Comparison of ENCODE assay signal across 38 cellular contexts in genomic region chr10:120108941-120109340, GRCh38.
"Had no signal": no experiment of that assay in that cellular context is flagged by ENCODE, and none has a peak within 500 bp of the region (broad histone marks: within the 10 kb centered on the region; RNA-seq: fewer than 3 reads in every experiment).

No MANE protein-coding gene starts in this region.

- H3K27me3 ChIP-seq: ascending aorta, cardiac muscle cell had no signal

- ATAC-seq: activated CD4-positive, alpha-beta T cell treated with anti-CD3 and anti-CD28 coated beads for 36 hours; activated CD4-positive, CD25-positive, alpha-beta regulatory T cell treated with anti-CD3 and anti-CD28 coated beads, Interleukin-2, amount 50 U/mL, for 24 hours; activated CD8-positive, alpha-beta memory T cell treated with anti-CD3 and anti-CD28 coated beads, Interleukin-2, amount 10 ng/mL, durations not matched to agents 7 days and 5 days; activated CD8-positive, alpha-beta T cell treated with anti-CD3 and anti-CD28 coated beads, Interleukin-2, amount 10 ng/mL, durations not matched to agents 7 days and 5 days; activated naive CD8-positive, alpha-beta T cell treated with anti-CD3 and anti-CD28 coated beads, Interleukin-2, amount 50 U/mL, for 24 hours; WTC11 had no signal

- DNase-seq: activated CD4-positive, alpha-beta memory T cell treated with anti-CD3 and anti-CD28 coated beads, Interleukin-2, amount 10 ng/mL, durations not matched to agents 7 days and 5 days; activated CD4-positive, alpha-beta T cell treated with anti-CD3 and anti-CD28 coated beads for 1 hour; activated CD4-positive, alpha-beta T cell treated with anti-CD3 and anti-CD28 coated beads for 36 hours; activated CD4-positive, alpha-beta T cell treated with anti-CD3 and anti-CD28 coated beads for 48 hours; activated CD4-positive, alpha-beta T cell treated with anti-CD3 and anti-CD28 coated beads, Interleukin-2, amount 10 ng/mL, durations not matched to agents 7 days and 5 days; activated CD4-positive, alpha-beta T cell treated with anti-CD3 and anti-CD28 coated beads, Interleukin-2, amount 50 U/mL, for 48 hours; activated CD4-positive, CD25-positive, alpha-beta regulatory T cell; activated CD8-positive, alpha-beta memory T cell treated with anti-CD3 and anti-CD28 coated beads for 24 hours; activated CD8-positive, alpha-beta memory T cell treated with anti-CD3 and anti-CD28 coated beads, Interleukin-2, amount 10 ng/mL, durations not matched to agents 7 days and 5 days; activated CD8-positive, alpha-beta memory T cell treated with anti-CD3 and anti-CD28 coated beads, Interleukin-2, amount 50 U/mL, for 48 hours; activated CD8-positive, alpha-beta T cell treated with anti-CD3 and anti-CD28 coated beads, Interleukin-2, amount 10 ng/mL, durations not matched to agents 7 days and 5 days; activated effector memory CD4-positive, alpha-beta T cell treated with Interleukin-2 at 50 U/mL for 16 hours; activated gamma-delta T cell; activated naive CD4-positive, alpha-beta T cell treated with anti-CD3 and anti-CD28 coated beads, Interleukin-2, amount 10 ng/mL, durations not matched to agents 7 days and 5 days; activated naive CD4-positive, alpha-beta T cell treated with Interleukin-2 at 50 U/mL for 16 hours; activated naive CD8-positive, alpha-beta T cell treated with anti-CD3 and anti-CD28 coated beads, Interleukin-2, amount 10 ng/mL, durations not matched to agents 7 days and 5 days; activated naive CD8-positive, alpha-beta T cell treated with anti-CD3 and anti-CD28 coated beads, Interleukin-2, amount 50 U/mL, for 24 hours; activated T-cell treated with anti-CD3 and anti-CD28 coated beads, Interleukin-2, amount 50 U/mL, for 24 hours; activated T-cell treated with anti-CD3 and anti-CD28 coated beads, Interleukin-2, amount 50 U/mL, for 48 hours; amygdala; anterior cingulate cortex; caudate nucleus; cerebellar nuclear complex; T-helper 1 cell; T-helper 2 cell; T-helper 9 cell had no signal

- H3K4me1 ChIP-seq: ascending aorta had no signal

- H3K4me3 Mint-ChIP-seq: activated CD4-positive, alpha-beta memory T cell treated with anti-CD3 and anti-CD28 coated beads, Interleukin-2, amount 10 ng/mL, durations not matched to agents 7 days and 5 days; activated CD4-positive, alpha-beta T cell treated with anti-CD3 and anti-CD28 coated beads for 36 hours; activated CD4-positive, alpha-beta T cell treated with anti-CD3 and anti-CD28 coated beads, Interleukin-2, amount 10 ng/mL, durations not matched to agents 7 days and 5 days; activated CD8-positive, alpha-beta memory T cell treated with anti-CD3 and anti-CD28 coated beads, Interleukin-2, amount 10 ng/mL, durations not matched to agents 7 days and 5 days; activated CD8-positive, alpha-beta T cell treated with anti-CD3 and anti-CD28 coated beads, Interleukin-2, amount 10 ng/mL, durations not matched to agents 7 days and 5 days; activated naive CD4-positive, alpha-beta T cell treated with anti-CD3 and anti-CD28 coated beads, Interleukin-2, amount 10 ng/mL, durations not matched to agents 7 days and 5 days; activated naive CD4-positive, alpha-beta T cell treated with anti-CD3 and anti-CD28 coated beads, Interleukin-2, amount 50 U/mL, for 24 hours; activated naive CD8-positive, alpha-beta T cell; activated naive CD8-positive, alpha-beta T cell treated with anti-CD3 and anti-CD28 coated beads, Interleukin-2, amount 10 ng/mL, durations not matched to agents 7 days and 5 days; activated naive CD8-positive, alpha-beta T cell treated with anti-CD3 and anti-CD28 coated beads, Interleukin-2, amount 50 U/mL, for 24 hours; activated T-cell treated with anti-CD3 and anti-CD28 coated beads, Interleukin-2, amount 50 U/mL, for 24 hours; central memory CD8-positive, alpha-beta T cell; T-helper 1 cell treated with Interleukin-12 subunit alpha and Interleukin-12 subunit beta and Interleukin-4 antibody, amounts not matched to agents 30 μg/mL and 1 μg/mL, for 36 hours; T-helper 2 cell treated with Interferon-gamma antibody and Interleukin-4, amounts not matched to agents 5 μg/mL and 100 μg/mL, for 36 hours; WTC11 had no signal

- H3K36me3 Mint-ChIP-seq: activated CD8-positive, alpha-beta memory T cell treated with anti-CD3 and anti-CD28 coated beads, Interleukin-2, amount 10 ng/mL, durations not matched to agents 7 days and 5 days; activated naive CD4-positive, alpha-beta T cell treated with anti-CD3 and anti-CD28 coated beads, Interleukin-2, amount 10 ng/mL, durations not matched to agents 7 days and 5 days; activated naive CD4-positive, alpha-beta T cell treated with anti-CD3 and anti-CD28 coated beads, Interleukin-2, amount 50 U/mL, for 24 hours; activated naive CD8-positive, alpha-beta T cell; activated naive CD8-positive, alpha-beta T cell treated with anti-CD3 and anti-CD28 coated beads, Interleukin-2, amount 10 ng/mL, durations not matched to agents 7 days and 5 days; brain; WTC11 had no signal

- H3K9me3 Mint-ChIP-seq: activated CD4-positive, alpha-beta memory T cell treated with anti-CD3 and anti-CD28 coated beads, Interleukin-2, amount 10 ng/mL, durations not matched to agents 7 days and 5 days; activated CD4-positive, alpha-beta T cell treated with anti-CD3 and anti-CD28 coated beads, Interleukin-2, amount 10 ng/mL, durations not matched to agents 7 days and 5 days; activated naive CD4-positive, alpha-beta T cell treated with anti-CD3 and anti-CD28 coated beads, Interleukin-2, amount 10 ng/mL, durations not matched to agents 7 days and 5 days; activated naive CD4-positive, alpha-beta T cell treated with anti-CD3 and anti-CD28 coated beads, Interleukin-2, amount 50 U/mL, for 24 hours; activated naive CD8-positive, alpha-beta T cell treated with anti-CD3 and anti-CD28 coated beads, Interleukin-2, amount 50 U/mL, for 24 hours; activated T-cell treated with anti-CD3 and anti-CD28 coated beads, Interleukin-2, amount 50 U/mL, for 24 hours; activated T-helper 2 cell treated with anti-CD3 and anti-CD28 coated beads, Interferon-gamma antibody, Interleukin-2, Interleukin-4, amounts not matched to agents 10 μg/mL and 5 μg/mL and 100 μg/mL, durations not matched to agents 14 hours and 24 hours and 36 hours; central memory CD8-positive, alpha-beta T cell; T-helper 1 cell treated with Interleukin-12 subunit alpha and Interleukin-12 subunit beta and Interleukin-4 antibody, amounts not matched to agents 30 μg/mL and 1 μg/mL, for 36 hours; T-helper 2 cell treated with Interferon-gamma antibody and Interleukin-4, amounts not matched to agents 5 μg/mL and 100 μg/mL, for 36 hours had no signal

- H3K27ac Mint-ChIP-seq: activated CD4-positive, alpha-beta memory T cell treated with anti-CD3 and anti-CD28 coated beads, Interleukin-2, amount 10 ng/mL, durations not matched to agents 7 days and 5 days; activated CD4-positive, alpha-beta T cell treated with anti-CD3 and anti-CD28 coated beads for 36 hours; activated CD4-positive, alpha-beta T cell treated with anti-CD3 and anti-CD28 coated beads, Interleukin-2, amount 10 ng/mL, durations not matched to agents 7 days and 5 days; activated CD8-positive, alpha-beta memory T cell treated with anti-CD3 and anti-CD28 coated beads, Interleukin-2, amount 10 ng/mL, durations not matched to agents 7 days and 5 days; activated CD8-positive, alpha-beta T cell treated with anti-CD3 and anti-CD28 coated beads, Interleukin-2, amount 10 ng/mL, durations not matched to agents 7 days and 5 days; activated naive CD4-positive, alpha-beta T cell treated with anti-CD3 and anti-CD28 coated beads, Interleukin-2, amount 10 ng/mL, durations not matched to agents 7 days and 5 days; activated naive CD4-positive, alpha-beta T cell treated with anti-CD3 and anti-CD28 coated beads, Interleukin-2, amount 50 U/mL, for 24 hours; activated naive CD8-positive, alpha-beta T cell; activated naive CD8-positive, alpha-beta T cell treated with anti-CD3 and anti-CD28 coated beads, Interleukin-2, amount 10 ng/mL, durations not matched to agents 7 days and 5 days; activated naive CD8-positive, alpha-beta T cell treated with anti-CD3 and anti-CD28 coated beads, Interleukin-2, amount 50 U/mL, for 24 hours; activated T-cell treated with anti-CD3 and anti-CD28 coated beads, Interleukin-2, amount 50 U/mL, for 24 hours; activated T-helper 2 cell treated with anti-CD3 and anti-CD28 coated beads, Interferon-gamma antibody, Interleukin-2, Interleukin-4, amounts not matched to agents 10 μg/mL and 5 μg/mL and 100 μg/mL, durations not matched to agents 14 hours and 24 hours and 36 hours; T-helper 1 cell treated with Interleukin-12 subunit alpha and Interleukin-12 subunit beta and Interleukin-4 antibody, amounts not matched to agents 30 μg/mL and 1 μg/mL, for 36 hours; T-helper 2 cell treated with Interferon-gamma antibody and Interleukin-4, amounts not matched to agents 5 μg/mL and 100 μg/mL, for 36 hours; WTC11 had no signal

- H3K9me3 ChIP-seq: ascending aorta had no signal

- H3K27me3 Mint-ChIP-seq: brain had no signal

- H3K36me3 ChIP-seq: ascending aorta, cardiac muscle cell had no signal

- H3K4me1 Mint-ChIP-seq: activated CD4-positive, alpha-beta memory T cell treated with anti-CD3 and anti-CD28 coated beads, Interleukin-2, amount 10 ng/mL, durations not matched to agents 7 days and 5 days; activated CD4-positive, alpha-beta T cell treated with anti-CD3 and anti-CD28 coated beads for 36 hours; activated CD4-positive, alpha-beta T cell treated with anti-CD3 and anti-CD28 coated beads, Interleukin-2, amount 10 ng/mL, durations not matched to agents 7 days and 5 days; activated CD8-positive, alpha-beta memory T cell treated with anti-CD3 and anti-CD28 coated beads, Interleukin-2, amount 10 ng/mL, durations not matched to agents 7 days and 5 days; activated naive CD4-positive, alpha-beta T cell treated with anti-CD3 and anti-CD28 coated beads, Interleukin-2, amount 10 ng/mL, durations not matched to agents 7 days and 5 days; activated naive CD4-positive, alpha-beta T cell treated with anti-CD3 and anti-CD28 coated beads, Interleukin-2, amount 50 U/mL, for 24 hours; activated naive CD8-positive, alpha-beta T cell treated with anti-CD3 and anti-CD28 coated beads, Interleukin-2, amount 10 ng/mL, durations not matched to agents 7 days and 5 days; activated naive CD8-positive, alpha-beta T cell treated with anti-CD3 and anti-CD28 coated beads, Interleukin-2, amount 50 U/mL, for 24 hours; central memory CD8-positive, alpha-beta T cell had no signal

- H3K4me3 ChIP-seq: ascending aorta, cardiac muscle cell had no signal

- H3K27ac ChIP-seq: ascending aorta, cardiac muscle cell, VCaP had no signal
